In the genomic region with DNA sequence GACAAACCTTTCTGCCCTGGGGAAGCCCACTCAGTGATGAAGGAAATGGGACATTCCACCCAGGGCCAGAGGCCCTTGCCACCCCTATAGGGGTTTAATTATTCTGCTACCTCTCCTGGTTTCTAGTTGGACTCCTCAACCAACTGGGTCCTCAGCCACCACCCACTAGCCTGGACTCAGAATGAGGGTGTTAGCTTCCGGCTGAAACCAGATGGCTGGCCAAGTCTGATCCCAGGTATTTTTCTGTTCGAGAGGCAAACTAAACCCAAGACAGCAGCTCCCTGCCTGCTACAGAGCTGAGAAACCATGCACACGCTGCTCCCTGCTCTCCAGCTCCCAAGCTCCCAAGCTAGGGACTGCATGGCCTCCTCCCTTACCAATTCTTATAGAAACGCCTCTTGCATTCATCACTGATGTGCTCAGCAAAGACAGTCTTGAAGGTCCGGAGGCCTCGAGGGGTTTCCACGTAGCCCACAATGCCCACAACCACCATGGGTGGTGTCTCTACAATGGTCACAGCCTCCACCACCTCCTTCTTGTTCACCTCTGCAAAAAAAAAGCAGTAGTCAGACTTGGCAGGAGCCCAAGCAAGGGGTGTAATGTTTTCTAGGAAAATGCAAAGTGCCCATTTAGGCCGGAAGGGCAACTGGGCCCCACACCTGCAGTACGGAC, we compare ENCODE assay signal across 1 cellular context.
TF ChIP-seq lines count a peak whose summit lies in the region.

No MANE protein-coding gene starts in this region.

TF ChIP-seq in HepG2, 621 proteins besides CTCF, POLR2A, EP300 and RAD21:
- peak; percentile 82 for TF ChIP-seq RBM22 (optimal IDR thresholded peaks at IDR 0.05; ENCODE audit: low read length)
- TF ChIP-seq KDM5A (IDR thresholded peaks at IDR 0.05; ENCODE audit: borderline replicate concordance, low read length): peak; percentile 9; the same call in 1 of the 2 replicates
- TF ChIP-seq POLR2G (IDR thresholded peaks at IDR 0.05; ENCODE audit: low read depth, low read length): 0 out of 2 replicates have a peak, but pooled peaks have one; percentile 11
- TF ChIP-seq ZNF577 (CRISPR knock-in tag; IDR thresholded peaks at IDR 0.05; ENCODE audit: borderline replicate concordance, low read depth): no peak
- TF ChIP-seq ZNF501 (CRISPR knock-in tag; IDR thresholded peaks at IDR 0.05): 0 out of 2 replicates have a peak, but pooled peaks have one; percentile 33
- 0 out of 2 replicates have a peak, but pooled peaks have one; percentile 34 for TF ChIP-seq TBX2 (CRISPR knock-in tag; IDR thresholded peaks at IDR 0.05; ENCODE audit: borderline replicate concordance)
- 0 out of 2 replicates have a peak, but pooled peaks have one; percentile 24 for TF ChIP-seq ZNF607 (CRISPR knock-in tag; IDR thresholded peaks at IDR 0.05; ENCODE audit: borderline replicate concordance)
- TF ChIP-seq HNRNPL (IDR thresholded peaks at IDR 0.05; ENCODE audit: low read depth, low read length): 0 out of 2 replicates have a peak, but pooled peaks have one; percentile 7
- TF ChIP-seq SSRP1 (CRISPR knock-in tag; IDR thresholded peaks at IDR 0.05): 0 out of 2 replicates have a peak, but pooled peaks have one; percentile 13
- TF ChIP-seq ZNF547 (CRISPR knock-in tag; IDR thresholded peaks at IDR 0.05): no peak
- TF ChIP-seq RBFOX2 (IDR thresholded peaks at IDR 0.05; ENCODE audit: low read depth, low read length): 0 out of 2 replicates have a peak, but pooled peaks have one; percentile 30
- TF ChIP-seq BCL6 (CRISPR knock-in tag; IDR thresholded peaks at IDR 0.05): peak; percentile 88
- no peak for TF ChIP-seq MTF2 (CRISPR knock-in tag; IDR thresholded peaks at IDR 0.05; ENCODE audit: borderline replicate concordance)
